In the genomic region with DNA sequence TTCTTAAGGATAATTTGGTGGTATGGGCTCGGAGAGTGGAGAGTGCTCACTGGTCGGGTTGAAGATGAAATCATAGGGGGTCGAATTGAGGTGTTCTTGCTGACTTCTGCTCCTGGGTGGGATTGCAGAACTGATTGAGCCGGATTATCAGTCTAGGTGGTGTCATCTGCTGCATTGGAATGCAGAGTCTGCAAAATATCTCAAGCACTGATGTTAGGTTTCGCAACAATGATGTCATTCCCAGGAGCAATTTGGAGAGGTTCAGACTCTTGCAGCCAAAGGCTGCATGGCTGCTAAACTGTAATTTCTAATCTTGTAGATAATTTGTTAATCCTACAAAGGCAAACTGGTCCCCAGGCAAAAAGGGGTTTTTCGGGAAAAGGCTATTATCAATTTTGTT, we compare ENCODE assay signal across 12 cellular contexts.
DNase-seq lines count a peak whose midpoint lies in the region; ATAC-seq and TF ChIP-seq lines count a peak whose summit lies in the region.
"Had no signal": no experiment of that assay in that cellular context is flagged by ENCODE, and none has a peak within 500 bp of the region (broad histone marks: within the 10 kb centered on the region; RNA-seq: fewer than 3 reads in every experiment).

No MANE protein-coding gene starts in this region.

- no peak overlapping the region for H3K4me3 ChIP-seq in AG10803 (ENCODE audit: low read length)
- no peak overlapping the region for H3K4me3 ChIP-seq in HCT116 (replicated peaks in 1 of 2; ENCODE audit: low read depth in 1 of 2, low read length in 2 of 2)
- H3K4me3 ChIP-seq: SJSA1, tibial nerve had no signal

- no peaks in the 10 kb centered on the region for H3K27me3 ChIP-seq in HCT116 (ENCODE audit: insufficient read depth, low read length)
- H3K27me3 ChIP-seq: SJSA1, tibial nerve had no signal

- no peaks in the 10 kb centered on the region; a peak in 1 of 4 replicates for H3K9me3 ChIP-seq in HCT116 (ENCODE audit: control insufficient read depth in 1 of 2, insufficient read depth in 1 of 2, low read depth in 1 of 2, low read length in 2 of 2)
- H3K9me3 ChIP-seq: SJSA1, tibial nerve had no signal

- intact Hi-C loops in HCT116 (cut with micrococcal nuclease), result no loop called here
- intact Hi-C loops in activated CD8-positive, alpha-beta T cell treated with anti-CD3 and anti-CD28 coated beads for 36 hours (cut with micrococcal nuclease), result no loop called here

- TF ChIP-seq RAD21 in HCT116 (IDR thresholded peaks at IDR 0.05; ENCODE audit: low read depth), result no peak

- CTCF ChIA-PET in HCT116 (lab: Charles Lee), result no interaction called here
- CTCF ChIA-PET in activated CD8-positive, alpha-beta T cell treated with anti-CD3 and anti-CD28 coated beads for 36 hours (lab: Charles Lee), result interaction anchor here (1.0 kb wide), 1 partner anchor 9 kb away, joined by 3 read pairs; no protein-coding TSS in a partner anchor

- H3K79me2 ChIP-seq in HCT116 (ENCODE audit: insufficient read depth, low read length), result no peaks in the 10 kb centered on the region

- peaks cover 0 to 9% of the 10 kb centered on the region in 2 experiments; a peak in 1 of 4 replicates for H3K4me1 ChIP-seq in HCT116 (ENCODE audit: control insufficient read depth in 1 of 2, insufficient read depth in 2 of 2, low read length in 2 of 2)
- H3K4me1 ChIP-seq: SJSA1 had no signal

- H4K20me1 ChIP-seq in HCT116 (ENCODE audit: insufficient read depth), result no peaks in the 10 kb centered on the region

- peaks cover 5% of the 10 kb centered on the region for H3K9me3 Mint-ChIP-seq in activated CD8-positive, alpha-beta T cell treated with anti-CD3 and anti-CD28 coated beads for 36 hours
- H3K9me3 Mint-ChIP-seq: dendritic cell treated with granulocyte-macrophage colony-stimulating factor and Interleukin-4, amounts not matched to agents 40 ng/mL and 50 ng/mL, for 4 days had no signal

- RAD21 ChIA-PET in HCT116 (lab: Charles Lee; ENCODE audit: low non-redundant PET in 1 of 2, low total read pairs in 2 of 2, uncharacterized antibody in 2 of 2, unreplicated experiment in 2 of 2), result no interaction called here

- no peaks in the 10 kb centered on the region for H3K36me3 ChIP-seq in HCT116 (ENCODE audit: control insufficient read depth in 1 of 2, insufficient read depth in 2 of 2, low read length in 2 of 2)
- H3K36me3 ChIP-seq: SJSA1, tibial nerve had no signal

- no TSS peak for BruUV-seq in HCT116 (replicated peaks; lab: Mats Ljungman, UMichigan)

- no peak overlapping the region for H2AFZ ChIP-seq in HCT116 (ENCODE audit: low read depth, low read length, poor library complexity, severe bottlenecking)

- H3K27ac Mint-ChIP-seq in activated CD8-positive, alpha-beta T cell treated with anti-CD3 and anti-CD28 coated beads for 36 hours, result peak overlapping the region; percentile 95
- H3K27ac Mint-ChIP-seq: dendritic cell treated with granulocyte-macrophage colony-stimulating factor and Interleukin-4, amounts not matched to agents 40 ng/mL and 50 ng/mL, for 4 days had no signal

- TF ChIP-seq CTCF in AG10803 (conservative IDR thresholded peaks at IDR 0.05; ENCODE audit: low read length) (no peak), HCT116 (IDR thresholded peaks at IDR 0.05 in 2 of 3, conservative IDR thresholded peaks at IDR 0.05 in 1 of 3; ENCODE audit: borderline replicate concordance in 1 of 3, insufficient read depth in 1 of 3, low read depth in 2 of 3, low read length in 2 of 3) (no peak)
- no peak for TF ChIP-seq CTCF in activated CD8-positive, alpha-beta T cell treated with anti-CD3 and anti-CD28 coated beads for 36 hours (IDR thresholded peaks at IDR 0.05)

- H3K9me2 ChIP-seq in HCT116 (ENCODE audit: insufficient read depth), result no peaks in the 10 kb centered on the region

- H3K4me2 ChIP-seq in HCT116 (ENCODE audit: low read length), result no peak overlapping the region

- H3K27ac ChIP-seq in HCT116 (ENCODE audit: low read depth, low read length), result no peak overlapping the region
- H3K27ac ChIP-seq: SJSA1, tibial nerve had no signal

- H3K4me3 Mint-ChIP-seq in activated CD8-positive, alpha-beta T cell treated with anti-CD3 and anti-CD28 coated beads for 36 hours, result peak overlapping the region; percentile 77
- H3K4me3 Mint-ChIP-seq: dendritic cell treated with granulocyte-macrophage colony-stimulating factor and Interleukin-4, amounts not matched to agents 40 ng/mL and 50 ng/mL, for 4 days had no signal

- ATAC-seq in HCT116 (no peak), HG02798 (IDR thresholded peaks at IDR 0.05; ENCODE audit: poor library complexity, unreplicated experiment) (no peak)
- ATAC-seq in activated CD8-positive, alpha-beta T cell treated with anti-CD3 and anti-CD28 coated beads for 36 hours, result no peak

- POLR2A ChIA-PET in HCT116 (lab: Charles Lee), result no interaction called here
- POLR2A ChIA-PET in activated CD8-positive, alpha-beta T cell treated with anti-CD3 and anti-CD28 coated beads for 36 hours (lab: Charles Lee), result interaction anchor here (0.8 to 1.2 kb wide), 7 partner anchors 8 to 49 kb away, joined by 3 to 5 read pairs (median 3); no protein-coding TSS in a partner anchor

- no peaks in the 10 kb centered on the region for H3K27me3 Mint-ChIP-seq in activated CD8-positive, alpha-beta T cell treated with anti-CD3 and anti-CD28 coated beads for 36 hours

- TF ChIP-seq POLR2A in HCT116 (IDR thresholded peaks at IDR 0.05; ENCODE audit: borderline replicate concordance, extremely low read depth, insufficient read depth, insufficient read length), result no peak

- peak; percentile 69 for DNase-seq in AG10803 (ENCODE audit: low read depth)
- DNase-seq in HCT116 (ENCODE audit: low read depth, low spot score), result no peak
- no peak for DNase-seq in activated CD8-positive, alpha-beta T cell treated with anti-CD3 and anti-CD28 coated beads for 36 hours
- peak; percentile 78 for DNase-seq in iris pigment epithelial cell (ENCODE audit: low read depth)
- DNase-seq in NCI-H2081 treated with DMSO at 0.1 percent for 48 hours (lab: John Stamatoyannopoulos, UW), result no peak
- DNase-seq in NCI-H2107 (lab: John Stamatoyannopoulos, UW), result no peak
- no peak for DNase-seq in DMS53 (lab: John Stamatoyannopoulos, UW)
- DNase-seq: NCI-H187 treated with DMSO at 0.1 percent for 48 hours had no signal

- H3K9ac ChIP-seq in HCT116 (ENCODE audit: low read length), result no peak overlapping the region

- peaks cover 72% of the 10 kb centered on the region for H3K4me1 Mint-ChIP-seq in activated CD8-positive, alpha-beta T cell treated with anti-CD3 and anti-CD28 coated beads for 36 hours (ENCODE audit: low read depth)

- H3K36me3 Mint-ChIP-seq in activated CD8-positive, alpha-beta T cell treated with anti-CD3 and anti-CD28 coated beads for 36 hours (ENCODE audit: low read depth), result peaks cover 5% of the 10 kb centered on the region

TF ChIP-seq in HCT116, 20 proteins besides CTCF, POLR2A, EP300 and RAD21:
- TF ChIP-seq CEBPB (IDR thresholded peaks at IDR 0.05; ENCODE audit: low read depth), result peak; percentile 51; the same call in 1 of the 2 replicates
- TF ChIP-seq CBX3 (IDR thresholded peaks at IDR 0.05; ENCODE audit: low read depth), result no peak
- no peak for TF ChIP-seq EGR1 (IDR thresholded peaks at IDR 0.05; ENCODE audit: low read depth)
- TF ChIP-seq, protein P1, sequence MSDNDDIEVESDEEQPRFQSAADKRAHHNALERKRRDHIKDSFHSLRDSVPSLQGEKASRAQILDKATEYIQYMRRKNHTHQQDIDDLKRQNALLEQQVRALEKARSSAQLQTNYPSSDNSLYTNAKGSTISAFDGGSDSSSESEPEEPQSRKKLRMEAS (IDR thresholded peaks at IDR 0.05), result no peak

Comparison
In these comparisons a context has a peak if more than half of its experiments do, and no peak if none do; other contexts are left out.
1. DNase-seq: peak in AG10803 (single experiment) and iris pigment epithelial cell (single experiment); none in HCT116 (single experiment), activated CD8-positive, alpha-beta T cell treated with anti-CD3 and anti-CD28 coated beads for 36 hours (single experiment), NCI-H2081 treated with DMSO at 0.1 percent for 48 hours (single experiment), NCI-H2107 (single experiment) and DMS53 (single experiment).